Comparison of ENCODE assay signal across 19 cellular contexts in genomic region chr18:11034816-11035215, GRCh38.
DNase-seq lines count a peak whose midpoint lies in the region; ATAC-seq, FAIRE-seq and TF ChIP-seq lines count a peak whose summit lies in the region.
"Had no signal": no experiment of that assay in that cellular context is flagged by ENCODE, and none has a peak within 500 bp of the region (broad histone marks: within the 10 kb centered on the region; RNA-seq: fewer than 3 reads in every experiment).

No MANE protein-coding gene starts in this region.

- H3K27me3 ChIP-seq in IMR-90 (ENCODE audit: control insufficient read depth, insufficient read depth, low read length), result no peaks in the 10 kb centered on the region
- H3K27me3 ChIP-seq in GM12878 (replicated peaks in 1 of 2; ENCODE audit: control insufficient read depth in 2 of 2, insufficient read depth in 2 of 2, low read length in 1 of 2), result no peaks in the 10 kb centered on the region
- H3K27me3 ChIP-seq in brain microvascular endothelial cell (replicated peaks), result no peaks in the 10 kb centered on the region
- no peaks in the 10 kb centered on the region for H3K27me3 ChIP-seq in BE2C
- H3K27me3 ChIP-seq in CD8-positive, alpha-beta memory T cell (ENCODE audit: insufficient read depth, low read length, poor library complexity, severe bottlenecking), result no peaks in the 10 kb centered on the region

- H2BK5ac ChIP-seq in IMR-90 (ENCODE audit: low read depth, low read length, poor library complexity, severe bottlenecking), result no peak overlapping the region

- no peak overlapping the region for H4K8ac ChIP-seq in IMR-90 (ENCODE audit: low read depth in 2 of 2, low read length in 2 of 2)

- H3K4me1 ChIP-seq in IMR-90 (ENCODE audit: control insufficient read depth, insufficient read depth, low read length), result peaks cover 4% of the 10 kb centered on the region; the same call in 1 of the 2 replicates
- H3K4me1 ChIP-seq in GM12878 (ENCODE audit: control insufficient read depth, insufficient read depth, low read length), result peaks cover 38% of the 10 kb centered on the region
- no peaks in the 10 kb centered on the region for H3K4me1 ChIP-seq in BE2C
- H3K4me1 ChIP-seq in CD8-positive, alpha-beta memory T cell (ENCODE audit: insufficient read depth, low read length), result no peaks in the 10 kb centered on the region

- H3K4ac ChIP-seq in IMR-90 (ENCODE audit: low read depth, low read length), result no peak overlapping the region

- H3K9me3 Mint-ChIP-seq in CD8-positive, alpha-beta memory T cell, result peaks cover 0 to 11% (median 0%) of the 10 kb centered on the region in 5 donors
- H3K9me3 Mint-ChIP-seq: activated T-helper 2 cell treated with anti-CD3 and anti-CD28 coated beads, Interferon-gamma antibody, Interleukin-2, Interleukin-4, amounts not matched to agents 10 μg/mL and 5 μg/mL and 100 μg/mL, durations not matched to agents 14 hours and 24 hours and 36 hours; IgD-negative memory B cell had no signal

- H3K4me2 ChIP-seq in IMR-90 (ENCODE audit: low read depth, low read length) (no peak overlapping the region), GM12878 (ENCODE audit: control insufficient read depth, insufficient read depth) (peak overlapping the region; percentile 52)

- peaks cover 0 to 5% of the 10 kb centered on the region in 2 experiments; a peak in 1 of 4 replicates for H3K79me1 ChIP-seq in IMR-90 (ENCODE audit: low read depth in 1 of 2, low read length in 2 of 2)

- no peak overlapping the region for H3K56ac ChIP-seq in IMR-90 (ENCODE audit: extremely low read depth, insufficient read depth, low read length)

- H3K36me3 ChIP-seq in IMR-90 (ENCODE audit: control insufficient read depth, insufficient read depth, low read length) (no peaks in the 10 kb centered on the region), GM12878 (ENCODE audit: control insufficient read depth in 2 of 2, insufficient read depth in 2 of 2, low read length in 1 of 2) (peaks cover 0 to 3% of the 10 kb centered on the region in 2 experiments; a peak in 1 of 4 replicates), brain microvascular endothelial cell (replicated peaks) (no peaks in the 10 kb centered on the region), BE2C (no peaks in the 10 kb centered on the region)
- H3K36me3 ChIP-seq in CD8-positive, alpha-beta memory T cell (ENCODE audit: insufficient read depth, low read length), result no peaks in the 10 kb centered on the region

- H3K27ac ChIP-seq in IMR-90 (ENCODE audit: insufficient read depth, low read length) (no peak overlapping the region), GM12878 (ENCODE audit: control insufficient read depth, insufficient read depth) (peak overlapping the region; percentile 52), brain microvascular endothelial cell (no peak overlapping the region)
- no peak overlapping the region for H3K27ac ChIP-seq in CD8-positive, alpha-beta memory T cell (ENCODE audit: low read depth, low read length)
- H3K27ac ChIP-seq: coronary artery, epithelial cell of prostate had no signal

- H4K5ac ChIP-seq in IMR-90 (ENCODE audit: low read depth, low read length), result no peak overlapping the region

- no peak for TF ChIP-seq CTCF in IMR-90 (conservative IDR thresholded peaks at IDR 0.05; ENCODE audit: low read depth, low read length)
- TF ChIP-seq CTCF in GM12878 (IDR thresholded peaks at IDR 0.05 in 2 of 3, conservative IDR thresholded peaks at IDR 0.05 in 1 of 3; ENCODE audit: control insufficient read depth in 2 of 3, extremely low read depth in 1 of 3, insufficient read depth in 1 of 3, low read depth in 3 of 3, low read length in 3 of 3), result no peak
- TF ChIP-seq CTCF in brain microvascular endothelial cell (IDR thresholded peaks at IDR 0.05; ENCODE audit: low read depth, low read length, missing control alignments), result no peak
- TF ChIP-seq CTCF in BE2C (IDR thresholded peaks at IDR 0.05; ENCODE audit: low read depth, low read length), result no peak

- H3K27me3 Mint-ChIP-seq in CD8-positive, alpha-beta memory T cell, result no peaks in the 10 kb centered on the region

- no peak overlapping the region for H2BK120ac ChIP-seq in IMR-90 (ENCODE audit: low read depth, low read length)

- no peak for FAIRE-seq in GM12878 (lab: Jason Lieb, UNC)

- no TSS peak for BruUV-seq in IMR-90 (replicated peaks; lab: Mats Ljungman, UMichigan)
- BruUV-seq in GM12878 (replicated peaks; lab: Mats Ljungman, UMichigan), result no TSS peak

- H3K4me3 ChIP-seq in IMR-90 (ENCODE audit: insufficient read depth, low read depth, low read length) (no peak overlapping the region), GM12878 (peak overlapping the region; percentile 6; the same call in 1 of the 2 replicates), brain microvascular endothelial cell (ENCODE audit: low read depth, low read length) (no peak overlapping the region), BE2C (ENCODE audit: low read depth, low read length) (no peak overlapping the region)
- H3K4me3 ChIP-seq in CD8-positive, alpha-beta memory T cell (ENCODE audit: low read length), result no peak overlapping the region
- H3K4me3 ChIP-seq: coronary artery had no signal

- no CpG with 5 or more reads among the region's 5 CpGs for WGBS in IMR-90 (ENCODE audit: extremely low coverage in 2 of 2, insufficient read length in 1 of 2), 2 experiments
- WGBS in GM12878 (ENCODE audit: insufficient coverage, insufficient replicate concordance, low lambda C conversion rate, missing lambda C conversion rate), result 57% methylated on average over 5 of the region's 5 CpGs

- no peak overlapping the region for H4K91ac ChIP-seq in IMR-90 (ENCODE audit: insufficient read depth, low read depth, low read length)

- H2AFZ ChIP-seq in IMR-90 (replicated peaks; ENCODE audit: low read length, poor library complexity) (no peak overlapping the region), GM12878 (ENCODE audit: control insufficient read depth, low read depth, low read length) (no peak overlapping the region)

- no peak for TF ChIP-seq RAD21 in IMR-90 (IDR thresholded peaks at IDR 0.05; ENCODE audit: low read length)
- no peak for TF ChIP-seq RAD21 in GM12878 (IDR thresholded peaks at IDR 0.05; ENCODE audit: insufficient read depth, low read depth, low read length)

- H3K9ac ChIP-seq in IMR-90 (ENCODE audit: low read depth, low read length), result no peak overlapping the region
- no peak overlapping the region for H3K9ac ChIP-seq in GM12878 (ENCODE audit: control insufficient read depth, insufficient read depth, low read length)

- peaks cover 72% of the 10 kb centered on the region for H3K79me2 ChIP-seq in GM12878 (ENCODE audit: control insufficient read depth, insufficient read depth, low read length)

- 0 out of 2 replicates have a peak overlapping the region, but pooled peaks have one; percentile 51 for H2AK5ac ChIP-seq in IMR-90 (ENCODE audit: low read depth, low read length)

- no peak overlapping the region for H3K4me3 Mint-ChIP-seq in CD8-positive, alpha-beta memory T cell
- H3K4me3 Mint-ChIP-seq: IgD-negative memory B cell had no signal

- SMC1A ChIA-PET in GM12878 (lab: Charles Lee; ENCODE audit: uncharacterized antibody, unreplicated experiment), result interaction anchor here (0.6 to 10.8 kb wide), 20 partner anchors 8 to 196 kb away, joined by 3 to 196 read pairs (median 4); no protein-coding TSS in a partner anchor

- RAD21 ChIA-PET in GM12878 (lab: Charles Lee; ENCODE audit: unreplicated experiment), result interaction anchor here (0.6 to 9.7 kb wide), 11 partner anchors 9 to 196 kb away, joined by 3 to 157 read pairs (median 4); partner anchors contain the start of gene PIEZO2

- H3K27ac Mint-ChIP-seq in CD8-positive, alpha-beta memory T cell, result no peak overlapping the region
- H3K27ac Mint-ChIP-seq: activated T-helper 2 cell treated with anti-CD3 and anti-CD28 coated beads, Interferon-gamma antibody, Interleukin-2, Interleukin-4, amounts not matched to agents 10 μg/mL and 5 μg/mL and 100 μg/mL, durations not matched to agents 14 hours and 24 hours and 36 hours; IgD-negative memory B cell had no signal

- H3K18ac ChIP-seq in IMR-90 (ENCODE audit: low read depth, low read length), result no peak overlapping the region

- H2BK15ac ChIP-seq in IMR-90 (ENCODE audit: low read depth, low read length), result peak overlapping the region; percentile 41; the same call in 1 of the 3 replicates

- TF ChIP-seq POLR2A in IMR-90 (IDR thresholded peaks at IDR 0.05; ENCODE audit: low read depth, low read length) (no peak), GM12878 (IDR thresholded peaks at IDR 0.05; ENCODE audit: low read depth, low read length) (no peak)

- H3K4me1 Mint-ChIP-seq in CD8-positive, alpha-beta memory T cell, result no peaks in the 10 kb centered on the region

- CTCF ChIA-PET in IMR-90 (lab: Yijun Ruan, JAX), result no interaction called here
- CTCF ChIA-PET in GM12878 (lab: Yijun Ruan, JAX), result interaction anchor here (0.9 to 2.1 kb wide), 8 partner anchors 14 to 184 kb away, joined by 3 to 12 read pairs (median 4); no protein-coding TSS in a partner anchor
- CTCF ChIA-PET in CD8-positive, alpha-beta memory T cell (lab: Charles Lee), result no interaction called here

- H3K9me1 ChIP-seq in IMR-90 (ENCODE audit: insufficient read depth, low read length), result peaks cover 7% of the 10 kb centered on the region; the same call in 1 of the 2 replicates

- POLR2A ChIA-PET in IMR-90 (lab: Charles Lee; ENCODE audit: unreplicated experiment), result no interaction called here
- POLR2A ChIA-PET in GM12878 (lab: Charles Lee), result interaction anchor here (1.2 to 1.3 kb wide), 3 partner anchors 79 to 114 kb away, joined by 5 to 6 read pairs (median 5); partner anchors contain the start of gene PIEZO2
- POLR2A ChIA-PET in CD8-positive, alpha-beta memory T cell (lab: Charles Lee), result no interaction called here

- DNase-seq in GDM1 (lab: John Stamatoyannopoulos, UW) (peak; percentile 43), IMR-90 (peak; percentile 53), GM12878 (ENCODE audit: low read depth, low spot score) (no peak), lung microvascular endothelial cell (ENCODE audit: low read depth in 2 of 2) (peak; percentile 26 to 60), brain microvascular endothelial cell (no peak), BE2C (no peak)
- no peak for DNase-seq in activated effector memory CD4-positive, alpha-beta T cell treated with anti-CD3 and anti-CD28 coated beads, Interleukin-2, amount 50 U/mL, for 16 hours
- no peak for DNase-seq in CD8-positive, alpha-beta memory T cell
- DNase-seq: activated CD4-positive, CD25-positive, alpha-beta regulatory T cell; amygdala; COR-L47; GF-D8; glutamatergic neuron; stimulated activated CD4-positive, alpha-beta T cell treated with anti-CD3 and anti-CD28 coated beads, Interleukin-2, amount 100 ng/mL, for 48 hours had no signal

- 0 out of 2 replicates have a peak, but pooled peaks have one; percentile 37 for ATAC-seq in IMR-90 (ENCODE audit: low read depth)
- ATAC-seq in GM12878, result peak; percentile 83
- ATAC-seq: Right ventricle myocardium inferior had no signal

- no peak for TF ChIP-seq EP300 in GM12878 (IDR thresholded peaks at IDR 0.05; ENCODE audit: borderline replicate concordance in 1 of 2, control insufficient read depth in 1 of 2, low read depth in 2 of 2, low read length in 2 of 2)

- H3K36me3 Mint-ChIP-seq in CD8-positive, alpha-beta memory T cell, result no peaks in the 10 kb centered on the region
- H3K36me3 Mint-ChIP-seq: IgD-negative memory B cell had no signal

- in situ Hi-C loops in IMR-90 (cut with MboI; ENCODE audit: low sequenced_read_pairs), result no loop called here
- in situ Hi-C loops in GM12878 (cut with MboI), result no loop called here
- in situ Hi-C loops in brain microvascular endothelial cell (cut with HindIII; ENCODE audit: low pct_ligation_motif_present, low sequenced_read_pairs), result no loop called here

- no peak overlapping the region for H2AK9ac ChIP-seq in IMR-90 (replicated peaks; ENCODE audit: low read depth, low read length, poor library complexity)

- H3K9me3 ChIP-seq in IMR-90 (ENCODE audit: control insufficient read depth, insufficient read depth, low read length) (no peaks in the 10 kb centered on the region), GM12878 (replicated peaks; ENCODE audit: control insufficient read depth, insufficient read depth, low read length) (peaks cover 2% of the 10 kb centered on the region; the same call in 2 of the 3 replicates), BE2C (no peaks in the 10 kb centered on the region)
- no peaks in the 10 kb centered on the region for H3K9me3 ChIP-seq in CD8-positive, alpha-beta memory T cell (ENCODE audit: low read length)

- intact Hi-C loops in IMR-90 (cut with micrococcal nuclease), result no loop called here
- intact Hi-C loops in GM12878 (cut with micrococcal nuclease; ENCODE audit: unreplicated experiment), result no loop called here

- H3K23ac ChIP-seq in IMR-90 (ENCODE audit: low read depth, low read length), result no peak overlapping the region

- no peaks in the 10 kb centered on the region for H4K20me1 ChIP-seq in IMR-90 (ENCODE audit: insufficient read depth, low read length)
- H4K20me1 ChIP-seq in GM12878 (ENCODE audit: control insufficient read depth, insufficient read depth), result no peaks in the 10 kb centered on the region

- peak overlapping the region; percentile 33; the same call in 1 of the 2 replicates for H2BK20ac ChIP-seq in IMR-90 (ENCODE audit: low read depth, low read length)

- dilution Hi-C loops in IMR-90 (cut with HindIII; ENCODE audit: low sequenced_read_pairs, unreplicated experiment), result no loop called here

- no peak overlapping the region; the same call in 1 of the 2 replicates for H3K14ac ChIP-seq in IMR-90 (replicated peaks; ENCODE audit: low read depth, low read length)

Comparison
In these comparisons a context has a peak if more than half of its experiments do, and no peak if none do; other contexts are left out.
1. DNase-seq: peak in GDM1 (single experiment), IMR-90 (single experiment) and lung microvascular endothelial cell (2 of 2); none in GM12878 (single experiment), brain microvascular endothelial cell (single experiment), BE2C (single experiment), activated effector memory CD4-positive, alpha-beta T cell treated with anti-CD3 and anti-CD28 coated beads, Interleukin-2, amount 50 U/mL, for 16 hours (single experiment) and CD8-positive, alpha-beta memory T cell (0 of 5).